1 cellular context compared by ENCODE assay signal in the genomic region with DNA sequence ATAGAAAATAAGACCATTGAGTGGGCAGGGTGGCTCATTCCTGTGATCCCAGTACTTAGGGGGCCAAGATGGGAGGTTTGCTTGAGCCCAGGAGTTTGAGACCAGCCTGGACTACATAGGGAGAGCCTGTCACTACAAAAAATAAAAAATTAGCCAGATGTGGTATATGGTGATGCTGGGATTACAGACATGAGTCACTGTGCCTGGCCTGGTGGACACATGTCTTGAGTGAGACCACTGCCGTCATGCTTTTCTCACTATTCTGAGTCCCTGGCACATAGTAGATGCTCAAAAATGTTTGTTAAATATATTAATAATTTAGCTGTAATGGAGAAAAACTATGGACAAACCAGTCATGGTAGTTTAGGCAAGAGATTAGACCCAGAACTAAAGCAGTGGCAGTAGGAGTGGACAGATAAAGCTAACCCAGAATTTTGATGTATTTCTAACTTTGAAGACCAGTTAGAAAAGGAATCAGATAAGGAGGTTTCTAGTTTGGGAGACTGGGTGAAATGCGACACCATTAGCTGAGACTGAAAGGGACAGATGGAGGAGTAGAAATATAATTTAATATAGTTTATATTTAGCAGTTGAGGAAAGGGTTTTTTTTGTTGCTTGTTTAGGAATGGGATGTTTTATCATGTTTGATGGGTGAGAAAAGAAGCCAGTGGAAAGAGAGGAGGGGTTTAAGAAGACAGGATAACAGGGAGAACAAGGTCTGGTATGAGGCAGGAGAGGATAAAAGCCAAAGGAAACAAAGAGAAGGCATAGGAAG.
TF ChIP-seq lines count a peak whose summit lies in the region.

No MANE protein-coding gene starts in this region.

TF ChIP-seq in K562, 482 proteins besides CTCF, POLR2A, EP300 and RAD21 (continued from another document):
- TF ChIP-seq BRCA1 (IDR thresholded peaks at IDR 0.05): no peak
- no peak for TF ChIP-seq BRCA1 (CRISPR knock-in tag; IDR thresholded peaks at IDR 0.05)
- TF ChIP-seq ZNF507 (tag; conservative IDR thresholded peaks at IDR 0.05): no peak
- TF ChIP-seq MNT (conservative IDR thresholded peaks at IDR 0.05): peak in 1 of 2 experiments; percentile 58; a peak in 2 of 4 replicates
- TF ChIP-seq CREB5 (CRISPR knock-in tag; IDR thresholded peaks at IDR 0.05): no peak
- TF ChIP-seq SMARCE1 (IDR thresholded peaks at IDR 0.05): peak; percentile 48; the same call in 1 of the 2 replicates
- TF ChIP-seq, protein P1, sequence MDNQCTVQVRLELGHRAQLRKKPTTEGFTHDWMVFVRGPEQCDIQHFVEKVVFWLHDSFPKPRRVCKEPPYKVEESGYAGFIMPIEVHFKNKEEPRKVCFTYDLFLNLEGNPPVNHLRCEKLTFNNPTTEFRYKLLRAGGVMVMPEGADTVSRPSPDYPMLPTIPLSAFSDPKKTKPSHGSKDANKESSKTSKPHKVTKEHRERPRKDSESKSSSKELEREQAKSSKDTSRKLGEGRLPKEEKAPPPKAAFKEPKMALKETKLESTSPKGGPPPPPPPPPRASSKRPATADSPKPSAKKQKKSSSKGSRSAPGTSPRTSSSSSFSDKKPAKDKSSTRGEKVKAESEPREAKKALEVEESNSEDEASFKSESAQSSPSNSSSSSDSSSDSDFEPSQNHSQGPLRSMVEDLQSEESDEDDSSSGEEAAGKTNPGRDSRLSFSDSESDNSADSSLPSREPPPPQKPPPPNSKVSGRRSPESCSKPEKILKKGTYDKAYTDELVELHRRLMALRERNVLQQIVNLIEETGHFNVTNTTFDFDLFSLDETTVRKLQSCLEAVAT (IDR thresholded peaks at IDR 0.05): peak in 1 of 2 experiments; percentile 22; a peak in 1 of 4 replicates
